1 cellular context compared by ENCODE assay signal in genomic region chr5:58455066-58455465, GRCh38.
TF ChIP-seq lines count a peak whose summit lies in the region.

No MANE protein-coding gene starts in this region.

TF ChIP-seq in IMR-90, 13 proteins besides CTCF, POLR2A, EP300 and RAD21 (continued from another document):
- TF ChIP-seq RCOR1 (IDR thresholded peaks at IDR 0.05; ENCODE audit: insufficient replicate concordance, low read length), result no peak
